ENCODE assay signal across 8 cellular contexts in genomic region chr14:104795468-104795780, GRCh38. TPM values are rescaled to one million over a fixed set of nuclear protein-coding genes. Genes with fewer than 3 reads are reported as not detected.
DNase-seq lines count a peak whose midpoint lies in the region; ATAC-seq and TF ChIP-seq lines count a peak whose summit lies in the region.

Gene AKT1, minus strand, starts transcription at chr14:104795748. Its CDS starts 3,105 bp downstream, at chr14:104792643.

- H3K4me3 ChIP-seq in CD8-positive, alpha-beta T cell (ENCODE audit: low read depth, low read length) = peak within 1 kb of the TSS; percentile 61
- peak within 1 kb of the TSS; percentile 72 for H3K4me3 ChIP-seq in iPS-18a (ENCODE audit: low read length)

- peaks cover 36% of the 10 kb centered on the region for H3K4me1 ChIP-seq in CD8-positive, alpha-beta T cell (ENCODE audit: insufficient read depth, low read length)
- H3K4me1 ChIP-seq in iPS-18a (ENCODE audit: control insufficient read depth, low read depth, low read length) = peaks cover 19% of the 10 kb centered on the region

- H3K27ac ChIP-seq in CD8-positive, alpha-beta T cell (ENCODE audit: low read depth, low read length) = peak within 1 kb of the TSS; percentile 60
- H3K27ac ChIP-seq in angular gyrus (ENCODE audit: low read depth, low read length) = peak within 1 kb of the TSS; percentile 76
- no peak within 1 kb of the TSS for H3K27ac ChIP-seq in iPS-18a (ENCODE audit: low read length)

- POLR2A ChIA-PET in CD8-positive, alpha-beta T cell (lab: Charles Lee) = interaction anchor here (1.6 to 2.1 kb wide), 2 partner anchors 14 to 43 kb away, joined by 4 to 5 read pairs; partner anchors contain the start of gene SIVA1

- no peaks in the 10 kb centered on the region for H3K27me3 ChIP-seq in CD8-positive, alpha-beta T cell (ENCODE audit: insufficient read depth, low read length)
- H3K27me3 ChIP-seq in iPS-18a (ENCODE audit: control insufficient read depth, insufficient read depth, low read length) = peaks cover 49% of the 10 kb centered on the region

- H3K4me1 Mint-ChIP-seq in CD8-positive, alpha-beta T cell (ENCODE audit: low read depth) = peaks cover 50% of the 10 kb centered on the region
- H3K4me1 Mint-ChIP-seq in stimulated activated effector memory CD8-positive, alpha-beta T cell treated with anti-CD3 and anti-CD28 coated beads, Interleukin-12 subunit alpha, Interleukin-12 subunit beta, amount 100 ng/mL, for 72 hours = peaks cover 47% of the 10 kb centered on the region

- no peaks in the 10 kb centered on the region for H3K9me3 Mint-ChIP-seq in CD8-positive, alpha-beta T cell
- H3K9me3 Mint-ChIP-seq in stimulated activated effector memory CD8-positive, alpha-beta T cell treated with anti-CD3 and anti-CD28 coated beads, Interleukin-12 subunit alpha, Interleukin-12 subunit beta, amount 100 ng/mL, for 72 hours = no peaks in the 10 kb centered on the region

- H3K4me3 Mint-ChIP-seq in CD8-positive, alpha-beta T cell = peak within 1 kb of the TSS; percentile 88
- H3K4me3 Mint-ChIP-seq in stimulated activated effector memory CD8-positive, alpha-beta T cell treated with anti-CD3 and anti-CD28 coated beads, Interleukin-12 subunit alpha, Interleukin-12 subunit beta, amount 100 ng/mL, for 72 hours = peak within 1 kb of the TSS; percentile 83

- TF ChIP-seq CTCF in CD8-positive, alpha-beta T cell (IDR thresholded peaks at IDR 0.05) = no peak

- H3K9ac ChIP-seq in iPS-18a (ENCODE audit: low read length) = peak within 1 kb of the TSS; percentile 49

- no peak for DNase-seq in CD8-positive, alpha-beta T cell
- DNase-seq in stimulated activated effector memory CD8-positive, alpha-beta T cell treated with anti-CD3 and anti-CD28 coated beads, Interleukin-12 subunit alpha, Interleukin-12 subunit beta, amount 100 ng/mL, for 72 hours (ENCODE audit: low spot score in 2 of 2) = no peak
- DNase-seq in activated CD4-positive, CD25-positive, alpha-beta regulatory T cell (lab: John Stamatoyannopoulos, UW) = no peak
- DNase-seq in putamen (ENCODE audit: low spot score) = no peak

- intact Hi-C loops in CD8-positive, alpha-beta T cell (cut with DNase I, micrococcal nuclease) = loop anchor here (5.0 to 10.0 kb wide), 3 partner anchors 192 to 522 kb away; partner anchors contain the start of genes BTBD6 (in 1 of the 2) and CLBA1 (in 1 of the 2)

- ATAC-seq in CD8-positive, alpha-beta T cell = peak; percentile 21
- ATAC-seq in HG03097 (IDR thresholded peaks at IDR 0.05; ENCODE audit: low FRiP score, unreplicated experiment) (peak; percentile 25), GM18858 (IDR thresholded peaks at IDR 0.05; ENCODE audit: unreplicated experiment) (no peak)
- ATAC-seq in stimulated activated effector memory CD8-positive, alpha-beta T cell treated with anti-CD3 and anti-CD28 coated beads, Interleukin-12 subunit alpha, Interleukin-12 subunit beta, amount 100 ng/mL, for 72 hours = peak; percentile 41

- peak within 1 kb of the TSS; percentile 87 for H3K27ac Mint-ChIP-seq in CD8-positive, alpha-beta T cell
- H3K27ac Mint-ChIP-seq in stimulated activated effector memory CD8-positive, alpha-beta T cell treated with anti-CD3 and anti-CD28 coated beads, Interleukin-12 subunit alpha, Interleukin-12 subunit beta, amount 100 ng/mL, for 72 hours = peak within 1 kb of the TSS; percentile 85

- CTCF ChIA-PET in CD8-positive, alpha-beta T cell (lab: Charles Lee) = interaction anchor here (1.8 kb wide), 1 partner anchor 25 kb away, joined by 4 read pairs; no protein-coding TSS in a partner anchor

- H3K27me3 Mint-ChIP-seq in CD8-positive, alpha-beta T cell (ENCODE audit: low read depth) = no peaks in the 10 kb centered on the region

- H3K36me3 ChIP-seq in CD8-positive, alpha-beta T cell (ENCODE audit: insufficient read depth, low read length) = no peaks in the 10 kb centered on the region
- H3K36me3 ChIP-seq in iPS-18a (ENCODE audit: control insufficient read depth, low read depth, low read length) = peaks cover 6% of the 10 kb centered on the region

- peaks cover 9% of the 10 kb centered on the region for H3K36me3 Mint-ChIP-seq in CD8-positive, alpha-beta T cell
- H3K36me3 Mint-ChIP-seq in stimulated activated effector memory CD8-positive, alpha-beta T cell treated with anti-CD3 and anti-CD28 coated beads, Interleukin-12 subunit alpha, Interleukin-12 subunit beta, amount 100 ng/mL, for 72 hours = peaks cover 30% of the 10 kb centered on the region

- H3K9me3 ChIP-seq in CD8-positive, alpha-beta T cell (ENCODE audit: low read length) = no peaks in the 10 kb centered on the region
- no peaks in the 10 kb centered on the region for H3K9me3 ChIP-seq in iPS-18a (ENCODE audit: control insufficient read depth, low read depth, low read length)

RNA-seq across cellular contexts. Expression of gene AKT1, which starts in this region (rescaled TPM):
- total RNA-seq in CD8-positive, alpha-beta T cell = 10 to 100 TPM; 65.7 to 67.7 TPM
